In the genomic region with DNA sequence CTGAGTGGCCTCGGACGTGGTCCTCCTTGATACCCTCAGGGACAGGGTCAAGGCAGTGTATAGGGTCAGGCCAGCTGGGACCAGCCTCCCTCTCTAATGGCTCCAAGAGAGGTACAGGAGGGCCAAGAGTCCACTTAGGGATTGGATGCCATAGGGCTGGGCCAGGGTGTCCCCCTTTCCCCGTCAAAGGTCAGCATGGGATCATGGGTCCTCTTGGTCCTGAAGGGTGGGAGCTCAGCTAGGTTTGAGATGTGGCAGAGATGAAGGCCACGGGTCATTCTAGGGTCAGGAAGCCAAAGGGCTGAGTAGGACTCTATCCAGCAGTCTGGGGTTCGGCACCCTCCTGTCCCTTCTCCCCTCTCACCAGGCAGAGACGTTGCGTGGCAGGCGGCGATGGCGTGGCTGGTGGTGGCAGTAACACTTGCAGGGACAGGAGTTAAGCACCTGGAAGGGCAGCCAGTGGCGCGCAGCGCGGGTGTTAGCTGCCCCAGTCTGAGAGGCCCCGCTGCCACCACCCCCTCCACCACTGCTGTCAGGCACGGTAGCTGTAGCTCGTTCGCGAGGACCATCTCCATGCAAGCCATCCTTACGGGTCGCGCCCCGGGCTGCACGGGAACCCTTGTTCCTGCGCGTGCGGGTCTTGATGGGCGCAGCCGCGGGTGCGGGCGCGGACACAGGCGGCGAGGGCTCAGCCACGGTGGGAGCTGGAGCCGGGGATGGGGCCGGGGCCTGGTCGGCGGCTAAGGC, we compare ENCODE assay signal across 2 cellular contexts.
A peak's percentile ranks its signal among the peaks of the same experiment; 100 is the strongest.
TF ChIP-seq lines count a peak whose summit lies in the region.

No MANE protein-coding gene starts in this region.

TF ChIP-seq in HEK293, 187 proteins besides CTCF, POLR2A, EP300 and RAD21:
- TF ChIP-seq BCL11B (tag by site-specific recombination; IDR thresholded peaks at IDR 0.05; ENCODE audit: low read depth), result 0 out of 2 replicates have a peak, but pooled peaks have one; percentile 38
- no peak for TF ChIP-seq ZNF133 (tag by site-specific recombination; IDR thresholded peaks at IDR 0.05)
- TF ChIP-seq, protein P1, sequence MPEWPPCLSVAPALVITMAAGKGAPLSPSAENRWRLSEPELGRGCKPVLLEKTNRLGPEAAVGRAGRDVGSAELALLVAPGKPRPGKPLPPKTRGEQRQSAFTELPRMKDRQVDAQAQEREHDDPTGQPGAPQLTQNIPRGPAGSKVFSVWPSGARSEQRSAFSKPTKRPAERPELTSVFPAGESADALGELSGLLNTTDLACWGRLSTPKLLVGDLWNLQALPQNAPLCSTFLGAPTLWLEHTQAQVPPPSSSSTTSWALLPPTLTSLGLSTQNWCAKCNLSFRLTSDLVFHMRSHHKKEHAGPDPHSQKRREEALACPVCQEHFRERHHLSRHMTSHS (tag by site-specific recombination; IDR thresholded peaks at IDR 0.05), result no peak
- TF ChIP-seq BCL11A (tag by site-specific recombination; IDR thresholded peaks at IDR 0.05; ENCODE audit: low read depth), result peak; percentile 81

TF ChIP-seq in H1, 55 proteins besides CTCF, POLR2A, EP300 and RAD21:
- TF ChIP-seq SIRT6 (IDR thresholded peaks at IDR 0.05; ENCODE audit: low read length) (no peak), POLR2AphosphoS5 (IDR thresholded peaks at IDR 0.05; ENCODE audit: low read depth, low read length) (peak; percentile 31; the same call in 1 of the 2 replicates)
